8 cellular contexts compared by ENCODE assay signal in the genomic region with DNA sequence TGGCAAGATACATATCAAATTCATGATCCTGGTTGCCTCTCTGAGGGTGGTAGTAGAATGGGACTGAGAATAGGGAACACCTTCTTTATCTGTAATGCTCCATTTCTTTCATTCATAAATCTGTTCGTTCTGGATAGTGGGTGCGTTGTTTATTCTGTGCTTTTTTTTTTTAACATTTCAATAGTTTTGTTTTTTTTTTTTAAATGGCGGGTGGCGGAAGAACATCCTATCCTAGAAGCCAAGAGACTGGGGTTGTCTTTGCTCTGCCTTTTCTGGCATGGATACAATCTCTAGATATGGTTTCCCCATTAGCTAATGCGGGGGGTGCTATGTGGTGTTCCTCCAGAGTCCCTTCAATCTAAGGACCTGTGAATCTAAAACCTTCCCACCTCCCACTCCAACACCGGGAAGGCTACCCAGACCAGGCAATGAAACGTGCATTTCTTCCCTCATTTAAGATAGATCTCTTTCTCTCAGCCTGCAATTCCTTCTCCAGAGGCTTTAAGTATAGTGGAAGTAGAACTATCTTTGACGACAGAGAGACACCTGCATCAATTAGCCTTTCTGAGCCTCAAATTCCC. TPM values are rescaled to one million over a fixed set of nuclear protein-coding genes. Genes with fewer than 3 reads are reported as not detected.
A peak's percentile ranks its signal among the peaks of the same experiment; 100 is the strongest.
DNase-seq lines count a peak whose midpoint lies in the region; ATAC-seq and TF ChIP-seq lines count a peak whose summit lies in the region.

No MANE protein-coding gene starts in this region.

- peaks cover 6% of the 10 kb centered on the region for H3K36me3 Mint-ChIP-seq in activated T-cell treated with anti-CD3 and anti-CD28 coated beads, Interleukin-2, amount 50 U/mL, for 4 hours (ENCODE audit: insufficient read depth)

- no peaks in the 10 kb centered on the region for H3K27me3 Mint-ChIP-seq in activated T-cell treated with anti-CD3 and anti-CD28 coated beads, Interleukin-2, amount 50 U/mL, for 4 hours (ENCODE audit: low read depth)

- DNase-seq in activated T-cell treated with anti-CD3 and anti-CD28 coated beads, Interleukin-2, amount 50 U/mL, for 4 hours: no peak
- no peak for DNase-seq in activated T-cell treated with anti-CD3 and anti-CD28 coated beads for 4 hours
- peak; percentile 24 for DNase-seq in RPMI7951 (ENCODE audit: low read depth)
- DNase-seq in retinal pigment epithelial cell (ENCODE audit: low read depth): no peak

- H3K4me3 Mint-ChIP-seq in activated T-cell treated with anti-CD3 and anti-CD28 coated beads, Interleukin-2, amount 50 U/mL, for 4 hours: peak overlapping the region; percentile 96

- TF ChIP-seq CTCF in retinal pigment epithelial cell (conservative IDR thresholded peaks at IDR 0.05; ENCODE audit: low read depth, low read length): no peak

- no peaks in the 10 kb centered on the region for H3K9me3 Mint-ChIP-seq in activated T-cell treated with anti-CD3 and anti-CD28 coated beads, Interleukin-2, amount 50 U/mL, for 4 hours

- H3K4me3 ChIP-seq in retinal pigment epithelial cell (ENCODE audit: low read length): peak overlapping the region; percentile 99

- peaks cover 14% of the 10 kb centered on the region for H3K4me1 Mint-ChIP-seq in activated T-cell treated with anti-CD3 and anti-CD28 coated beads, Interleukin-2, amount 50 U/mL, for 4 hours (ENCODE audit: low read depth)

- no peak for ATAC-seq in activated T-cell treated with anti-CD3 and anti-CD28 coated beads, Interleukin-2, amount 50 U/mL, for 4 hours
- ATAC-seq in esophagus mucosa (peak; percentile 2), GM18873 (IDR thresholded peaks at IDR 0.05; ENCODE audit: low FRiP score, unreplicated experiment) (no peak), HG03280 (IDR thresholded peaks at IDR 0.05; ENCODE audit: unreplicated experiment) (no peak), HG02759 (IDR thresholded peaks at IDR 0.05; ENCODE audit: unreplicated experiment) (no peak)

RNA-seq across cellular contexts. Expression of a gene that starts 0.9 kb away (rescaled TPM):
- total RNA-seq in activated T-cell treated with anti-CD3 and anti-CD28 coated beads, Interleukin-2, amount 50 U/mL, for 4 hours: 1 to 10 TPM; 7.2 to 8.4 (median 8.2) TPM
- total RNA-seq in RPMI7951 (2014; rRNA removed; shearing (Covaris generic)): 18.7 and 25.7 TPM in 2 replicates
- total RNA-seq in esophagus mucosa: 10.1 TPM

RNA-seq across cellular contexts. Expression of a gene that starts 23.2 kb away (rescaled TPM):
- not detected for total RNA-seq in activated T-cell treated with anti-CD3 and anti-CD28 coated beads, Interleukin-2, amount 50 U/mL, for 4 hours
- not detected in 2 replicates for total RNA-seq in RPMI7951 (2014; rRNA removed; shearing (Covaris generic))
- not detected for total RNA-seq in esophagus mucosa
